ENCODE assay signal across 8 cellular contexts in the genomic region with DNA sequence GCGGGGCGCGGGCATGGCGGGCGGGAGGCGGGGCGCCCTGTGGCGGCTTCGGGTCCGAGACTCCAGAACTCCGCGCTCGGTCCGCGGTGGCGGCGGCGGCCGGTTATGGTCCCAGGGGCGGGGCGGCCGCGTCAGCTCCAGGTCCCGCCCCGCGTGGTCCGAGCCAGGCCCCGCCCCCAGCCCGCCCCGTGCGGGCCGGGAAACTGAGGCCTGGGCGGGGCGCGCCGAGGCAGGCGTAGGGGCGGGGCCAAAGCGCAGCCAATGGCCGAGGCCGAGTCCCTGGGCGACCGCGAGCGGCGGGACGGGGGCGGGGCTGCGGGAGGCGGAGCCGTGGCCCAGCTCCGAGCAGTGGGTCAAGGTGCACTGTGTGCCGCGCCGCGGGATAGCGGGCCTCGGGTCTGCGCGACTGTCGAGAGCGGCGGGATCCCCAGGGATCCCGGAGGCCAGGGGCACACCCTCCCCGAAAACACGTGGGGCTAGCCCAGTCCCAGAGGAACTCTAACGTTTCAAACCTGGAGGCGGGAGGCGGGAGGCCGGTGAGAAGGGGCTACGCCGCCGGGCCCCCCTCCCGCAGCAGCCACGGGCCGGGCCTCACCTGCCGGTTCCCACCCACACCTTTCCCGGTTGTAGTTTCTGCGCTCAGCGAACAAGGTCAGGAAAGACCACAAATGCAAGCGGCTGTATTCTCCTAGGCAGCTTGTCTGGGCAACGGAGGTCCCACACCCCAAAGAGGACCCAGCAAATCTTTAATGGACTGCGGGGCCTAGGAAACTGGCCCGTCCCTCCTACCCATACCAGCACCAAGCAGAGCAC. TPM values are rescaled to one million over a fixed set of nuclear protein-coding genes. Genes with fewer than 3 reads are reported as not detected.
A peak's percentile ranks its signal among the peaks of the same experiment; 100 is the strongest.
DNase-seq lines count a peak whose midpoint lies in the region; ATAC-seq and TF ChIP-seq lines count a peak whose summit lies in the region.

A gene (minus strand): TSS at position 78 of the 813 bp plus-strand sequence. CDS start 63 bp downstream, at position 15.

- TF ChIP-seq CTCF in esophagus muscularis mucosa (IDR thresholded peaks at IDR 0.05): no peak

- TF ChIP-seq POLR2A in esophagus muscularis mucosa (IDR thresholded peaks at IDR 0.05; ENCODE audit: low read depth): no peak

- peaks cover 0 to 13% (median 2%) of the 10 kb centered on the region in 4 donors for H3K36me3 ChIP-seq in esophagus muscularis mucosa
- no peaks in the 10 kb centered on the region for H3K36me3 ChIP-seq in muscle layer of duodenum (ENCODE audit: control insufficient read depth in 1 of 2, insufficient read depth in 2 of 2, low read length in 2 of 2)

- WGBS in esophagus muscularis mucosa: under 1% methylated on average over 21 of the region's 84 CpGs

- no peaks in the 10 kb centered on the region for H3K27me3 ChIP-seq in esophagus muscularis mucosa
- no peaks in the 10 kb centered on the region for H3K27me3 ChIP-seq in muscle layer of duodenum (ENCODE audit: low read depth, low read length)

- H3K27ac ChIP-seq in esophagus muscularis mucosa (replicated peaks in 1 of 4) (peak within 1 kb of the TSS; percentile 90 to 97 (median 94)), muscle layer of duodenum (ENCODE audit: low read length) (peak within 1 kb of the TSS; percentile 45)

- no peak for TF ChIP-seq EP300 in esophagus muscularis mucosa (IDR thresholded peaks at IDR 0.05)

- no peaks in the 10 kb centered on the region for H3K9me3 ChIP-seq in esophagus muscularis mucosa
- no peaks in the 10 kb centered on the region for H3K9me3 ChIP-seq in muscle layer of duodenum (ENCODE audit: control insufficient read depth in 1 of 2, low read length in 2 of 2)

- ATAC-seq in GM21515 (IDR thresholded peaks at IDR 0.05; ENCODE audit: unreplicated experiment): peak; percentile 61

- H3K4me1 ChIP-seq in esophagus muscularis mucosa: peaks cover 30 to 53% (median 49%) of the 10 kb centered on the region in 4 donors
- H3K4me1 ChIP-seq in muscle layer of duodenum (ENCODE audit: control insufficient read depth in 1 of 2, insufficient read depth in 2 of 2, low read length in 2 of 2): peaks cover 3 to 39% of the 10 kb centered on the region in 2 donors

- intact Hi-C loops in esophagus muscularis mucosa (cut with DNase I): loop anchor here (5.0 kb wide), 2 partner anchors 37 to 253 kb away; a partner anchor contains a TSS

- H3K4me3 ChIP-seq in esophagus muscularis mucosa (peak within 1 kb of the TSS; percentile 83 to 98 (median 92)), muscle layer of duodenum (ENCODE audit: low read depth in 1 of 2, low read length in 2 of 2) (peak within 1 kb of the TSS; percentile 47 to 80)

- DNase-seq in D341Med (ENCODE audit: low spot score) (peak; percentile 97), HuH-7 (ENCODE audit: low spot score) (peak; percentile 97), esophagus muscularis mucosa (ENCODE audit: extremely low spot score) (peak; percentile 95)
- peak; percentile 93 to 94 for DNase-seq in activated T-cell treated with anti-CD3 and anti-CD28 coated beads, Interleukin-2, amount 50 U/mL, for 48 hours
- DNase-seq in stimulated activated CD8-positive, alpha-beta memory T cell treated with anti-CD3 and anti-CD28 coated beads, Interleukin-7, amount 100 ng/mL, for 24 hours (ENCODE audit: low read depth): peak; percentile 70

TF ChIP-seq in PFSK-1, 5 proteins besides CTCF, POLR2A, EP300 and RAD21:
- TF ChIP-seq SIN3A (IDR thresholded peaks at IDR 0.05; ENCODE audit: borderline replicate concordance, insufficient read depth, low read length): no peak
- TF ChIP-seq POLR2AphosphoS5 (IDR thresholded peaks at IDR 0.05; ENCODE audit: low read depth, low read length): peak; percentile 35; the same call in 1 of the 2 replicates

RNA-seq across cellular contexts. Expression of the gene that starts here (rescaled TPM):
- polyA plus RNA-seq in PFSK-1 (2012; ENCODE audit: insufficient read length, low read depth): 89.1 TPM
- 10 to 100 TPM; 57.3 to 88.9 (median 71.8) TPM for total RNA-seq in esophagus muscularis mucosa

Comparison
In these comparisons a context has a peak if more than half of its experiments do, and no peak if none do; other contexts are left out.
1. Peak in every context shown above with its lines: DNase-seq, ATAC-seq, H3K4me3 ChIP-seq and H3K27ac ChIP-seq.